In genomic region chr9:131374638-131375037, GRCh38 we compare ENCODE assay signal across 8 cellular contexts. TPM values are rescaled to one million over a fixed set of nuclear protein-coding genes. Genes with fewer than 3 reads are reported as not detected.
DNase-seq lines count a peak whose midpoint lies in the region; ATAC-seq, FAIRE-seq and TF ChIP-seq lines count a peak whose summit lies in the region.
"Not testable (repeated sequence)": the region's sequence is repeated elsewhere in the genome, so short reads cannot be mapped to it uniquely, and the experiment has no call there.

No MANE protein-coding gene starts in this region.

- FAIRE-seq in A549 (lab: Jason Lieb, UNC): not testable (repeated sequence)

- WGBS in A549 (ENCODE audit: missing lambda C conversion rate): 58% methylated on average over 5 of the region's 5 CpGs

- H3K9me3 Mint-ChIP-seq in GM23338; activated B cell treated with CpG ODN at 0.5 μM for 24 hours; activated naive CD8-positive, alpha-beta T cell treated with anti-CD3 and anti-CD28 coated beads for 36 hours; progenitor cell of endocrine pancreas (ENCODE audit: low read depth): not testable (repeated sequence)

- TF ChIP-seq RAD21 in A549 (conservative IDR thresholded peaks at IDR 0.05 in 1 of 2, IDR thresholded peaks at IDR 0.05 in 1 of 2): not testable (repeated sequence)

- POLR2A ChIA-PET in A549 (lab: Yijun Ruan, JAX): not testable (repeated sequence)
- POLR2A ChIA-PET in activated B cell treated with CpG ODN at 0.5 μM for 24 hours (lab: Charles Lee): interaction anchor here (1.4 kb wide), 1 partner anchor 18 kb away, joined by 3 read pairs; no protein-coding TSS in a partner anchor

- H3K9me3 ChIP-seq in A549; iPS-18a (ENCODE audit: control insufficient read depth, low read depth, low read length): not testable (repeated sequence)

- not testable (repeated sequence) for ATAC-seq in A549; GM23338; activated B cell treated with CpG ODN at 0.5 μM for 24 hours (ENCODE audit: low read depth)

- not testable (repeated sequence) for TF ChIP-seq POLR2A in A549 (IDR thresholded peaks at IDR 0.05; ENCODE audit: low read length)

- H3K27ac ChIP-seq in A549: peak overlapping the region; percentile 62 to 91; a peak in 5 of 6 replicates
- not testable (repeated sequence) for H3K27ac ChIP-seq in GM23338 (ENCODE audit: low read depth); iPS-18a (ENCODE audit: low read length)

- H3K4me3 Mint-ChIP-seq in GM23338: peak overlapping the region; percentile 96
- peak overlapping the region; percentile 95 for H3K4me3 Mint-ChIP-seq in activated B cell treated with CpG ODN at 0.5 μM for 24 hours
- H3K4me3 Mint-ChIP-seq in activated naive CD8-positive, alpha-beta T cell treated with anti-CD3 and anti-CD28 coated beads for 36 hours: peak overlapping the region; percentile 40
- H3K4me3 Mint-ChIP-seq in progenitor cell of endocrine pancreas (ENCODE audit: low read depth): peak overlapping the region; percentile 85

- not testable (repeated sequence) for H3K36me3 Mint-ChIP-seq in GM23338 (ENCODE audit: low read depth); activated B cell treated with CpG ODN at 0.5 μM for 24 hours (ENCODE audit: low read depth); activated naive CD8-positive, alpha-beta T cell treated with anti-CD3 and anti-CD28 coated beads for 36 hours; progenitor cell of endocrine pancreas (ENCODE audit: insufficient read depth)

- H2AFZ ChIP-seq in GM23338: not testable (repeated sequence)

- H3K27me3 ChIP-seq in GM23338 (ENCODE audit: insufficient read depth); iPS-18a (ENCODE audit: control insufficient read depth, insufficient read depth, low read length): not testable (repeated sequence)

- H3K4me1 ChIP-seq in A549 (peaks cover 14% of the 10 kb centered on the region), GM23338 (ENCODE audit: insufficient read depth) (peaks cover 15% of the 10 kb centered on the region)
- not testable (repeated sequence) for H3K4me1 ChIP-seq in iPS-18a (ENCODE audit: control insufficient read depth, low read depth, low read length)

- not testable (repeated sequence) for H3K27ac Mint-ChIP-seq in GM23338; activated naive CD8-positive, alpha-beta T cell treated with anti-CD3 and anti-CD28 coated beads for 36 hours; progenitor cell of endocrine pancreas
- peak overlapping the region; percentile 18 for H3K27ac Mint-ChIP-seq in activated B cell treated with CpG ODN at 0.5 μM for 24 hours

- intact Hi-C loops in activated B cell treated with CpG ODN at 0.5 μM for 24 hours (cut with micrococcal nuclease): loop anchor here (5.0 kb wide), 1 partner anchor 68 kb away; no protein-coding TSS in a partner anchor

- H3K36me3 ChIP-seq in GM23338 (ENCODE audit: insufficient read depth); iPS-18a (ENCODE audit: control insufficient read depth, low read depth, low read length): not testable (repeated sequence)

- H3K4me1 Mint-ChIP-seq in GM23338; progenitor cell of endocrine pancreas (ENCODE audit: low read depth): not testable (repeated sequence)
- H3K4me1 Mint-ChIP-seq in activated B cell treated with CpG ODN at 0.5 μM for 24 hours: peaks cover 22% of the 10 kb centered on the region
- peaks cover 12% of the 10 kb centered on the region for H3K4me1 Mint-ChIP-seq in activated naive CD8-positive, alpha-beta T cell treated with anti-CD3 and anti-CD28 coated beads for 36 hours

- peaks cover 20% of the 10 kb centered on the region for H3K79me2 ChIP-seq in GM23338 (replicated peaks; ENCODE audit: insufficient read depth)

- TF ChIP-seq CTCF in A549 (IDR thresholded peaks at IDR 0.05); GM23338 (conservative IDR thresholded peaks at IDR 0.05; ENCODE audit: low read depth in 2 of 2); activated B cell treated with CpG ODN at 0.5 μM for 24 hours (IDR thresholded peaks at IDR 0.05); progenitor cell of endocrine pancreas (IDR thresholded peaks at IDR 0.05; ENCODE audit: unreplicated experiment): not testable (repeated sequence)

- not testable (repeated sequence) for DNase-seq in A549 (ENCODE audit: low read depth in 1 of 2, low spot score in 1 of 2); GM23338 (ENCODE audit: low spot score); activated B cell treated with CpG ODN at 0.5 μM for 24 hours; activated naive CD8-positive, alpha-beta T cell treated with anti-CD3 and anti-CD28 coated beads for 36 hours; progenitor cell of endocrine pancreas (ENCODE audit: low spot score, unreplicated experiment)
- DNase-seq in NCI-H1436 treated with DMSO at 0.1 percent for 48 hours (lab: John Stamatoyannopoulos, UW): peak; percentile 78
- peak; percentile 18 for DNase-seq in NCI-H748 (lab: John Stamatoyannopoulos, UW; ENCODE audit: unreplicated experiment)

- CTCF ChIA-PET in A549 (lab: Yijun Ruan, JAX); activated B cell treated with CpG ODN at 0.5 μM for 24 hours (lab: Charles Lee): not testable (repeated sequence)

- H3K9me2 ChIP-seq in GM23338 (ENCODE audit: insufficient read depth): not testable (repeated sequence)

- H3K4me3 ChIP-seq in A549: not testable (repeated sequence)
- H3K4me3 ChIP-seq in GM23338 (peak overlapping the region; percentile 79; the same call in 1 of the 2 replicates), iPS-18a (ENCODE audit: low read length) (peak overlapping the region; percentile 76)

- not testable (repeated sequence) for H3K9ac ChIP-seq in iPS-18a (ENCODE audit: low read length)

- H3K27me3 Mint-ChIP-seq in GM23338 (ENCODE audit: insufficient read depth, low read depth, poor library complexity); activated B cell treated with CpG ODN at 0.5 μM for 24 hours; activated naive CD8-positive, alpha-beta T cell treated with anti-CD3 and anti-CD28 coated beads for 36 hours; progenitor cell of endocrine pancreas: not testable (repeated sequence)

- H3F3A ChIP-seq in GM23338 (replicated peaks; ENCODE audit: low read depth): not testable (repeated sequence)

- H3K4me2 ChIP-seq in A549 (peak overlapping the region; percentile 73), GM23338 (peak overlapping the region; percentile 68)

- TF ChIP-seq EP300 in A549 (IDR thresholded peaks at IDR 0.05): not testable (repeated sequence)

- not testable (repeated sequence) for H4K20me1 ChIP-seq in GM23338 (replicated peaks; ENCODE audit: insufficient read depth)

RNA-seq across cellular contexts. Expression of gene PRRC2B, which starts 19.2 kb away (rescaled TPM):
- polyA plus RNA-seq in A549 (2011; rRNA removed): 35.6 and 57.0 TPM in 2 replicates
- 24.9 and 37.2 TPM in 2 replicates for polyA plus RNA-seq in A549 (2012; cell fraction: cytosol; rRNA removed)
- polyA plus RNA-seq in A549 (2012; cell fraction: nucleus; rRNA removed): 128 and 136 TPM in 2 replicates
- 44.9 to 47.3 TPM (median 45.5 TPM) in 3 replicates for polyA plus RNA-seq in A549 (2017; fragmentation: RNase III; extraction: RNeasy Plus Mini Kit Qiagen cat#74134 plus additional on column Dnase treatment)
- polyA minus RNA-seq in A549 (2011; rRNA and poly(A)+ RNA removed): 91.0 and 93.7 TPM in 2 replicates
- 171 and 193 TPM in 2 replicates for total RNA-seq in GM23338 (2014; rRNA removed; shearing (Covaris generic))
- 41.4 and 45.0 TPM in 2 replicates for polyA plus RNA-seq in GM23338 (2016; fragmentation: Nextera tagmentation; extraction: Ambion mirVana)
- total RNA-seq in activated B cell treated with CpG ODN at 0.5 μM for 24 hours: 170 and 206 TPM in 2 replicates
- 100 to 1,000 TPM; 128 to 135 TPM for total RNA-seq in activated naive CD8-positive, alpha-beta T cell treated with anti-CD3 and anti-CD28 coated beads for 36 hours
- total RNA-seq in progenitor cell of endocrine pancreas: 416 and 460 TPM in 2 replicates

Comparison
In these comparisons a context has a peak if more than half of its experiments do, and no peak if none do; other contexts are left out.
1. H3K4me3 Mint-ChIP-seq: peak in every context shown above with its lines; median percentile 96 in GM23338; 95 in activated B cell treated with CpG ODN at 0.5 μM for 24 hours; 85 in progenitor cell of endocrine pancreas; 40 in activated naive CD8-positive, alpha-beta T cell treated with anti-CD3 and anti-CD28 coated beads for 36 hours.